1 cellular context compared by ENCODE assay signal in genomic region chr2:55992465-55992864, GRCh38.
TF ChIP-seq lines count a peak whose summit lies in the region.

No MANE protein-coding gene starts in this region.

TF ChIP-seq in A549, 52 proteins besides CTCF, POLR2A, EP300 and RAD21 (continued from another document):
- TF ChIP-seq PBX3 (IDR thresholded peaks at IDR 0.05) = 0 out of 2 replicates have a peak, but pooled peaks have one; percentile 18
- peak; percentile 78 for TF ChIP-seq MAX (IDR thresholded peaks at IDR 0.05)
- TF ChIP-seq CHD2 (IDR thresholded peaks at IDR 0.05; ENCODE audit: low read length, partially characterized antibody) = no peak
- no peak for TF ChIP-seq NR3C1 (IDR thresholded peaks at IDR 0.05)
- no peak for TF ChIP-seq ZC3H11A (IDR thresholded peaks at IDR 0.05)
- peak in 1 of 2 experiments; percentile 67; a peak in 2 of 4 replicates for TF ChIP-seq CEBPB (IDR thresholded peaks at IDR 0.05)
- peak; percentile 59; the same call in 1 of the 3 replicates for TF ChIP-seq BCL3 (IDR thresholded peaks at IDR 0.05)
- no peak for TF ChIP-seq ELK1 (IDR thresholded peaks at IDR 0.05; ENCODE audit: low read depth, low read length)
- TF ChIP-seq TP53 (CRISPR knock-in tag; IDR thresholded peaks at IDR 0.05) = no peak
- TF ChIP-seq JUN (IDR thresholded peaks at IDR 0.05) = peak; percentile 60 to 75; a peak in 4 of 5 replicates
- TF ChIP-seq NFE2L2 (conservative IDR thresholded peaks at IDR 0.05; ENCODE audit: low read length) = no peak
- TF ChIP-seq POLR2AphosphoS2 (conservative IDR thresholded peaks at IDR 0.05; ENCODE audit: low read length) = no peak
- no peak for TF ChIP-seq HOXA7 (CRISPR knock-in tag; IDR thresholded peaks at IDR 0.05)
- no peak for TF ChIP-seq EHF (CRISPR knock-in tag; IDR thresholded peaks at IDR 0.05)
- TF ChIP-seq BHLHE40 (IDR thresholded peaks at IDR 0.05; ENCODE audit: low read depth, low read length) = no peak
- no peak for TF ChIP-seq RARB (CRISPR knock-in tag; IDR thresholded peaks at IDR 0.05)
- no peak for TF ChIP-seq E2F6 (IDR thresholded peaks at IDR 0.05; ENCODE audit: borderline replicate concordance, low read depth)
- TF ChIP-seq SREBF2 (IDR thresholded peaks at IDR 0.05) = no peak
- TF ChIP-seq ESRRA (IDR thresholded peaks at IDR 0.05; ENCODE audit: borderline replicate concordance, low read length) = no peak
- no peak for TF ChIP-seq USF2 (IDR thresholded peaks at IDR 0.05)
- no peak for TF ChIP-seq HOXB13 (CRISPR knock-in tag; IDR thresholded peaks at IDR 0.05; ENCODE audit: low read depth)
- no peak for TF ChIP-seq ZNF302 (CRISPR knock-in tag; IDR thresholded peaks at IDR 0.05)
- TF ChIP-seq ZFP36 (IDR thresholded peaks at IDR 0.05; ENCODE audit: borderline replicate concordance, partially characterized antibody) = no peak
- no peak for TF ChIP-seq EHMT2 (IDR thresholded peaks at IDR 0.05; ENCODE audit: low read depth)
- no peak for TF ChIP-seq CBX8 (IDR thresholded peaks at IDR 0.05)
- TF ChIP-seq RCOR1 (IDR thresholded peaks at IDR 0.05; ENCODE audit: low read depth, low read length) = no peak
- no peak for TF ChIP-seq HES2 (IDR thresholded peaks at IDR 0.05)
- no peak for TF ChIP-seq KDM5A (IDR thresholded peaks at IDR 0.05)
- TF ChIP-seq FOXS1 (CRISPR knock-in tag; IDR thresholded peaks at IDR 0.05) = peak; percentile 49; the same call in 1 of the 2 replicates
- no peak for TF ChIP-seq FOSB (CRISPR knock-in tag; IDR thresholded peaks at IDR 0.05)
